Comparison of ENCODE assay signal across 20 cellular contexts in genomic region chr14:92527724-92528123, GRCh38. TPM values are rescaled to one million over a fixed set of nuclear protein-coding genes. Genes with fewer than 3 reads are reported as not detected.
A peak's percentile ranks its signal among the peaks of the same experiment; 100 is the strongest.
DNase-seq lines count a peak whose midpoint lies in the region; ATAC-seq and TF ChIP-seq lines count a peak whose summit lies in the region.
"Had no signal": no experiment of that assay in that cellular context is flagged by ENCODE, and none has a peak within 500 bp of the region (broad histone marks: within the 10 kb centered on the region; RNA-seq: fewer than 3 reads in every experiment).

No MANE protein-coding gene starts in this region.

- peaks cover 13 to 35% of the 10 kb centered on the region in 2 donors for H3K4me1 ChIP-seq in naive thymus-derived CD4-positive, alpha-beta T cell (ENCODE audit: control insufficient read depth in 2 of 2, insufficient read depth in 2 of 2, low read length in 2 of 2)
- H3K4me1 ChIP-seq in spleen, result peaks cover 13 to 99% (median 66%) of the 10 kb centered on the region in 6 donors
- H3K4me1 ChIP-seq in tibial nerve, result peaks cover 0 to 6% (median 0%) of the 10 kb centered on the region in 4 donors

- no peaks in the 10 kb centered on the region for H3K9me3 Mint-ChIP-seq in HFFc6
- no peaks in the 10 kb centered on the region for H3K9me3 Mint-ChIP-seq in central memory CD8-positive, alpha-beta T cell
- H3K9me3 Mint-ChIP-seq in naive thymus-derived CD4-positive, alpha-beta T cell, result no peaks in the 10 kb centered on the region
- H3K9me3 Mint-ChIP-seq: activated naive CD4-positive, alpha-beta T cell treated with anti-CD3 and anti-CD28 coated beads, Interleukin-2, amount 10 ng/mL, durations not matched to agents 7 days and 5 days; brain; stimulated activated naive B cell treated with anti-CD40 and anti-IgM and Interleukin-4, amounts not matched to agents 10 μg/mL and 1 μg/mL and 100 μg/mL, for 72 hours had no signal

- H3K4me3 ChIP-seq in naive thymus-derived CD4-positive, alpha-beta T cell (ENCODE audit: low read length), result no peak overlapping the region
- H3K4me3 ChIP-seq in spleen (no peak overlapping the region), tibial nerve (no peak overlapping the region)
- H3K4me3 ChIP-seq: lower lobe of right lung, ovary, right lobe of liver had no signal

- H3K9me3 ChIP-seq in naive thymus-derived CD4-positive, alpha-beta T cell (ENCODE audit: control insufficient read depth in 2 of 3, low read length in 3 of 3), result no peaks in the 10 kb centered on the region
- H3K9me3 ChIP-seq in spleen, result no peaks in the 10 kb centered on the region
- no peaks in the 10 kb centered on the region for H3K9me3 ChIP-seq in tibial nerve
- H3K9me3 ChIP-seq: lower lobe of right lung, ovary, right lobe of liver had no signal

- no peaks in the 10 kb centered on the region; the same call in 1 of the 2 replicates for H3K27me3 Mint-ChIP-seq in HFFc6 (ENCODE audit: insufficient read depth)
- H3K27me3 Mint-ChIP-seq in central memory CD8-positive, alpha-beta T cell, result no peaks in the 10 kb centered on the region
- no peaks in the 10 kb centered on the region for H3K27me3 Mint-ChIP-seq in naive thymus-derived CD4-positive, alpha-beta T cell
- H3K27me3 Mint-ChIP-seq: stimulated activated naive B cell treated with anti-CD40 and anti-IgM and Interleukin-4, amounts not matched to agents 10 μg/mL and 1 μg/mL and 100 μg/mL, for 72 hours had no signal

- WGBS in spleen, 5 donors, result 80 to 84% (median 84%) methylated on average over 12 to 13 of the region's 13 CpGs
- WGBS in tibial nerve, 2 donors, result 79 to 81% methylated on average over 13 of the region's 13 CpGs

- no peak for ATAC-seq in central memory CD8-positive, alpha-beta T cell (replicated peaks; ENCODE audit: extremely low read depth, poor library complexity, severe bottlenecking)
- ATAC-seq in naive thymus-derived CD4-positive, alpha-beta T cell, result no peak
- ATAC-seq in SK-N-SH treated with all-trans-retinoic acid at 6 μM for 48 hours, result no peak
- ATAC-seq: lower lobe of right lung; right lobe of liver; stimulated activated naive B cell treated with anti-CD40 and anti-IgM and Interleukin-4, amounts not matched to agents 10 μg/mL and 1 μg/mL and 100 μg/mL, for 72 hours had no signal

- TF ChIP-seq EP300 in tibial nerve (IDR thresholded peaks at IDR 0.05), result no peak

- peaks cover 13% of the 10 kb centered on the region for H3K36me3 Mint-ChIP-seq in HFFc6 (ENCODE audit: low read depth)
- peaks cover 15% of the 10 kb centered on the region for H3K36me3 Mint-ChIP-seq in central memory CD8-positive, alpha-beta T cell (ENCODE audit: insufficient read depth)
- no peaks in the 10 kb centered on the region for H3K36me3 Mint-ChIP-seq in naive thymus-derived CD4-positive, alpha-beta T cell
- H3K36me3 Mint-ChIP-seq: activated naive CD4-positive, alpha-beta T cell treated with anti-CD3 and anti-CD28 coated beads, Interleukin-2, amount 10 ng/mL, durations not matched to agents 7 days and 5 days; brain had no signal

- no peak overlapping the region for H3K27ac ChIP-seq in naive thymus-derived CD4-positive, alpha-beta T cell (ENCODE audit: low read depth, low read length)
- H3K27ac ChIP-seq in spleen, result peak overlapping the region in 2 of 8 donors; percentile 2 to 85
- no peak overlapping the region for H3K27ac ChIP-seq in tibial nerve
- H3K27ac ChIP-seq: lower lobe of right lung, ovary, right lobe of liver had no signal

- peaks cover 35% of the 10 kb centered on the region for H3K4me1 Mint-ChIP-seq in HFFc6 (ENCODE audit: low read depth)
- peaks cover 64% of the 10 kb centered on the region for H3K4me1 Mint-ChIP-seq in central memory CD8-positive, alpha-beta T cell
- peaks cover 21 to 65% (median 40%) of the 10 kb centered on the region in 7 donors for H3K4me1 Mint-ChIP-seq in naive thymus-derived CD4-positive, alpha-beta T cell
- H3K4me1 Mint-ChIP-seq: brain had no signal

- intact Hi-C loops in naive thymus-derived CD4-positive, alpha-beta T cell (cut with micrococcal nuclease), result no loop called here
- intact Hi-C loops in spleen (cut with DNase I; ENCODE audit: low total_unique reads), result no loop called here

- TF ChIP-seq CTCF in HFFc6 (IDR thresholded peaks at IDR 0.05), result no peak
- TF ChIP-seq CTCF in spleen (IDR thresholded peaks at IDR 0.05 in 8 of 11, conservative IDR thresholded peaks at IDR 0.05 in 3 of 11), result no peak
- no peak for TF ChIP-seq CTCF in tibial nerve (IDR thresholded peaks at IDR 0.05)

- no peaks in the 10 kb centered on the region for H3K36me3 ChIP-seq in naive thymus-derived CD4-positive, alpha-beta T cell (ENCODE audit: control insufficient read depth in 2 of 3, insufficient read depth in 3 of 3, low read length in 3 of 3)
- H3K36me3 ChIP-seq in spleen, result peaks cover 0 to under 1% (median 0%) of the 10 kb centered on the region in 6 donors
- no peaks in the 10 kb centered on the region for H3K36me3 ChIP-seq in tibial nerve
- H3K36me3 ChIP-seq: lower lobe of right lung, ovary, right lobe of liver had no signal

- CTCF ChIA-PET in naive thymus-derived CD4-positive, alpha-beta T cell (lab: Charles Lee), result no interaction called here

- no peak for TF ChIP-seq POLR2A in spleen (IDR thresholded peaks at IDR 0.05)
- no peak for TF ChIP-seq POLR2A in tibial nerve (IDR thresholded peaks at IDR 0.05)

- DNase-seq in AG08395 (ENCODE audit: low spot score) (peak; percentile 31), HFFc6 (no peak), islet precursor cell (no peak), spleen (no peak), tibial nerve (ENCODE audit: low spot score in 2 of 2) (no peak)
- DNase-seq in central memory CD8-positive, alpha-beta T cell (ENCODE audit: low spot score in 2 of 2), result no peak
- DNase-seq in naive thymus-derived CD4-positive, alpha-beta T cell, result no peak
- DNase-seq: activated naive CD4-positive, alpha-beta T cell treated with anti-CD3 and anti-CD28 coated beads, Interleukin-2, amount 10 ng/mL, durations not matched to agents 7 days and 5 days; DMS79; KBM-7; lower lobe of right lung; NCI-H187; NCI-H748 treated with DMSO at 0.1 percent for 48 hours; ovary; right lobe of liver; stimulated activated naive B cell treated with anti-CD40 and anti-IgM and Interleukin-4, amounts not matched to agents 10 μg/mL and 1 μg/mL and 100 μg/mL, for 72 hours; trophoblast cell had no signal

- H3K27ac Mint-ChIP-seq in HFFc6, result peak overlapping the region; percentile 25; the same call in 1 of the 2 replicates
- peak overlapping the region; percentile 98 for H3K27ac Mint-ChIP-seq in central memory CD8-positive, alpha-beta T cell (ENCODE audit: low read depth)
- H3K27ac Mint-ChIP-seq in naive thymus-derived CD4-positive, alpha-beta T cell, result peak overlapping the region in 6 of 9 donors; percentile 8 to 76 (median 48)
- H3K27ac Mint-ChIP-seq: activated naive CD4-positive, alpha-beta T cell treated with anti-CD3 and anti-CD28 coated beads, Interleukin-2, amount 10 ng/mL, durations not matched to agents 7 days and 5 days; brain; stimulated activated naive B cell treated with anti-CD40 and anti-IgM and Interleukin-4, amounts not matched to agents 10 μg/mL and 1 μg/mL and 100 μg/mL, for 72 hours had no signal

- POLR2A ChIA-PET in naive thymus-derived CD4-positive, alpha-beta T cell (lab: Charles Lee), result no interaction called here

- no peak overlapping the region for H3K4me3 Mint-ChIP-seq in HFFc6
- peak overlapping the region; percentile 65 for H3K4me3 Mint-ChIP-seq in central memory CD8-positive, alpha-beta T cell
- H3K4me3 Mint-ChIP-seq in naive thymus-derived CD4-positive, alpha-beta T cell, result no peak overlapping the region
- H3K4me3 Mint-ChIP-seq: activated naive CD4-positive, alpha-beta T cell treated with anti-CD3 and anti-CD28 coated beads, Interleukin-2, amount 10 ng/mL, durations not matched to agents 7 days and 5 days; brain; stimulated activated naive B cell treated with anti-CD40 and anti-IgM and Interleukin-4, amounts not matched to agents 10 μg/mL and 1 μg/mL and 100 μg/mL, for 72 hours had no signal

- no peaks in the 10 kb centered on the region for H3K27me3 ChIP-seq in naive thymus-derived CD4-positive, alpha-beta T cell (ENCODE audit: control insufficient read depth in 2 of 2, insufficient read depth in 2 of 2, low read length in 2 of 2)
- H3K27me3 ChIP-seq in spleen (replicated peaks in 1 of 7) (no peaks in the 10 kb centered on the region), tibial nerve (no peaks in the 10 kb centered on the region)
- H3K27me3 ChIP-seq: ovary, right lobe of liver had no signal

TF ChIP-seq in SK-N-SH treated with all-trans-retinoic acid at 6 μM for 48 hours, 23 proteins besides CTCF, POLR2A, EP300 and RAD21:
- TF ChIP-seq GLIS3 (CRISPR knock-in tag; IDR thresholded peaks at IDR 0.05), result no peak
- TF ChIP-seq BACH2 (CRISPR knock-in tag; IDR thresholded peaks at IDR 0.05; ENCODE audit: borderline replicate concordance), result no peak
- TF ChIP-seq ZNF70 (CRISPR knock-in tag; IDR thresholded peaks at IDR 0.05), result no peak

RNA-seq across cellular contexts. Expression of gene RIN3, which starts 14.1 kb away (rescaled TPM):
- 10 to 100 TPM; 19.7 to 26.0 (median 24.6) TPM for total RNA-seq in HFFc6 (2021; fragmentation: NEBNext Ultra II Directional; extraction: Animal tissue kit (Norgen Biotek cat#: 25700))
- 100 to 1,000 TPM in 4 of 5 experiments, 10 to 100 TPM in 1; 45.4 to 182 (median 132) TPM for total RNA-seq in naive thymus-derived CD4-positive, alpha-beta T cell
- polyA plus RNA-seq in naive thymus-derived CD4-positive, alpha-beta T cell, result 10 to 100 TPM; 27.2 to 51.2 TPM
- 100 to 1,000 TPM in 2 of 7 donors, 10 to 100 TPM in 5; 65.4 to 117 (median 95.4) TPM for total RNA-seq in spleen
- polyA plus RNA-seq in spleen, result 10 to 100 TPM; 17.2 to 28.8 (median 22.9) TPM
- total RNA-seq in tibial nerve, result 10 to 100 TPM; 14.2 to 34.2 (median 15.5) TPM
- total RNA-seq: OCI-LY7 had no signal

Comparison
In these comparisons a context has a peak if more than half of its experiments do, and no peak if none do; other contexts are left out.
1. H3K27ac Mint-ChIP-seq: peak in every context shown above with its lines; median percentile 98 in central memory CD8-positive, alpha-beta T cell; 48 in naive thymus-derived CD4-positive, alpha-beta T cell; 25 in HFFc6.